In the genomic region with DNA sequence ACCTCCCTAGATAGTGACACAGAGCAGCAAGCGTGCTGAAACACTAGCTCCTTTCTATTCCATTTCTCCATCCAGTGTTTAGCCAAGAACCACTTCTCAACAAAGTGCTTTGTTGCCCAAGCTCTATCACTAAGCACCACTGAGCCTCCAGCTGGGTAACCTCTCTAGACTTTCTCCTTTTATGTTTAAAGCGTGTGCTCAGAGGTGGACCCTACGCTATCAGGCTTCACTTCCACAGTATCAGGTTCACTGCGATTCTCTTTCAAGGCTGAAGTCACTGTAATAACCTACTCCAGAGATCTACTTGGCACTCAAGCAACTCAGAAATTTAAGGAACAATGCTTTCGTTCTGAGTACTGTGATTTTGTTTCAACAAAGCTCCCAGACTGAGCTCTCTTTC, we compare ENCODE assay signal across 14 cellular contexts.
"Had no signal": no experiment of that assay in that cellular context is flagged by ENCODE, and none has a peak within 500 bp of the region (broad histone marks: within the 10 kb centered on the region; RNA-seq: fewer than 3 reads in every experiment).

No MANE protein-coding gene starts in this region.

- H3K36me3 ChIP-seq: colonic mucosa, pancreas, stomach, thyroid gland had no signal

- H3K27me3 ChIP-seq: colonic mucosa, pancreas, stomach, thyroid gland had no signal

- H3K9me3 Mint-ChIP-seq: activated naive CD4-positive, alpha-beta T cell treated with anti-CD3 and anti-CD28 coated beads, Interleukin-2, amount 50 U/mL, for 24 hours; activated T-cell treated with anti-CD3 and anti-CD28 coated beads, Interleukin-2, amount 50 U/mL, for 24 hours; neural crest cell had no signal

- H3K9me3 ChIP-seq: colonic mucosa, pancreas, stomach, thyroid gland had no signal

- H3K36me3 Mint-ChIP-seq: activated naive CD4-positive, alpha-beta T cell treated with anti-CD3 and anti-CD28 coated beads, Interleukin-2, amount 50 U/mL, for 24 hours had no signal

- H3K4me1 ChIP-seq: colonic mucosa, pancreas, stomach, thyroid gland had no signal

- H3K4me1 Mint-ChIP-seq: activated naive CD4-positive, alpha-beta T cell treated with anti-CD3 and anti-CD28 coated beads, Interleukin-2, amount 50 U/mL, for 24 hours had no signal

- H3K27ac ChIP-seq: colonic mucosa, pancreas, skin epidermis, stomach, thyroid gland had no signal

- H3K4me3 Mint-ChIP-seq: activated naive CD4-positive, alpha-beta T cell treated with anti-CD3 and anti-CD28 coated beads, Interleukin-2, amount 50 U/mL, for 24 hours; activated T-cell treated with anti-CD3 and anti-CD28 coated beads, Interleukin-2, amount 50 U/mL, for 24 hours; neural crest cell had no signal

- H3K4me3 ChIP-seq: colonic mucosa, pancreas, skin epidermis, stomach, thyroid gland had no signal

- ATAC-seq: activated CD4-positive, CD25-positive, alpha-beta regulatory T cell treated with anti-CD3 and anti-CD28 coated beads, Interleukin-2, amount 50 U/mL, for 24 hours; pancreas had no signal

- DNase-seq: activated CD4-positive, alpha-beta T cell treated with anti-CD3 and anti-CD28 coated beads, Interleukin-2, amount 50 U/mL, for 4 hours; activated effector memory CD4-positive, alpha-beta T cell treated with Interleukin-2 at 50 U/mL for 16 hours; activated T-cell treated with anti-CD3 and anti-CD28 coated beads, Interleukin-2, amount 50 U/mL, for 24 hours; caudate nucleus; colonic mucosa; kidney; pancreas; retina; stomach; thyroid gland had no signal

- H3K27ac Mint-ChIP-seq: activated naive CD4-positive, alpha-beta T cell treated with anti-CD3 and anti-CD28 coated beads, Interleukin-2, amount 50 U/mL, for 24 hours; activated T-cell treated with anti-CD3 and anti-CD28 coated beads, Interleukin-2, amount 50 U/mL, for 24 hours had no signal
